ENCODE assay signal across 1 cellular context in the genomic region with DNA sequence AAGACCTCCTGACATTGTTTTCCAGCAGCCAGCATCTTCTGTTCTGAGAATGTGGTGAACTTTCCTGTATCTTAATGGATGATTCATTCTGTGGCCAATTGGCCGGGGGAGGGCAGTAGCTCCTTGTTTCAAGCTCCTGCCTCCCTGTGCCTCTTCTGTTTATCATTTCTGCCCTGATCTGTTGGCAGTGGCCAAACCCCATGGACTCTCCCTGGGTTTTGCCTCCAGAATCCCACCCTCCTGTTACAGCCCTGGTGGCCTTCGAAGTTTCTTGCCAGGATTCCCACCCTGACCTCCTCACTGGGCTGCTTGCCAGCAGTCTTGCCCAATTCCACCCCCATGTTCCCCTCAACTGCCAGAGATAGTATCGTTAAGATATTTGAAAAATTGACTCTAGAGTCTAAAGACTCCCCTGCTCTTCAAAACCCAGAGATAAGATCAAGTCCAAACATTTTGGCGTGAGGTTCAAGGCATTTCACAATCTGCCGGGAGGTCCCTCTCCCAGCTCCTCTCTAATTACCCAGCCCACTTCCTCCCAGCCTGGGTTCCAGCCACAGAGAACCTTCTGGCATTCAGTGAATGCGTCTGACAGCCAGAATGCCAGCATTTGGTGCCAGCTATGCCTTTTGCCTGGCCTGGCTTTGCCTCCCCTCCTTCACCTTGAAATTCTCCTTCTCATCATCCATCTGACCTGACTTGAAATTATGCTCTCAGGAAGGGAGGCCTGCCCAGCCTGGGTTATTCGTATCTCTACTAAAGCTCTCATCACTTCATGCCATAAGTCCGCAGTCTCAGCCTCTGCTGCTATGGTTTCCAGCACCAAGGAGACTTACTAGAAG.
TF ChIP-seq lines count a peak whose summit lies in the region.

No MANE protein-coding gene starts in this region.

TF ChIP-seq in H1, 55 proteins besides CTCF, POLR2A, EP300 and RAD21:
- TF ChIP-seq CTBP2 (IDR thresholded peaks at IDR 0.05; ENCODE audit: borderline replicate concordance, insufficient read depth, insufficient read length, low read length) (no peak), JUND (IDR thresholded peaks at IDR 0.05; ENCODE audit: low read length) (no peak), SAP30 (IDR thresholded peaks at IDR 0.05; ENCODE audit: insufficient read depth, insufficient replicate concordance, low read length) (no peak), RFX5 (IDR thresholded peaks at IDR 0.05; ENCODE audit: borderline replicate concordance, low read depth, low read length) (no peak), RNF2 (IDR thresholded peaks at IDR 0.05; ENCODE audit: borderline replicate concordance, low read depth, low read length, missing control alignments, poor library complexity, severe bottlenecking) (no peak), KDM4A (IDR thresholded peaks at IDR 0.05; ENCODE audit: low read depth, low read length, severe bottlenecking) (no peak), TEAD4 (IDR thresholded peaks at IDR 0.05; ENCODE audit: low read depth, low read length) (no peak), NRF1 (IDR thresholded peaks at IDR 0.05; ENCODE audit: low read depth, low read length) (no peak), MAFK (IDR thresholded peaks at IDR 0.05; ENCODE audit: low read depth, low read length) (no peak), EZH2 (IDR thresholded peaks at IDR 0.05; ENCODE audit: low read depth, low read length, severe bottlenecking) (no peak), FOSL1 (IDR thresholded peaks at IDR 0.05; ENCODE audit: insufficient read depth, low read depth, low read length) (no peak), SP4 (IDR thresholded peaks at IDR 0.05; ENCODE audit: low read length) (no peak)
- TF ChIP-seq, protein P1, sequence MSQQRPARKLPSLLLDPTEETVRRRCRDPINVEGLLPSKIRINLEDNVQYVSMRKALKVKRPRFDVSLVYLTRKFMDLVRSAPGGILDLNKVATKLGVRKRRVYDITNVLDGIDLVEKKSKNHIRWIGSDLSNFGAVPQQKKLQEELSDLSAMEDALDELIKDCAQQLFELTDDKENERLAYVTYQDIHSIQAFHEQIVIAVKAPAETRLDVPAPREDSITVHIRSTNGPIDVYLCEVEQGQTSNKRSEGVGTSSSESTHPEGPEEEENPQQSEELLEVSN (IDR thresholded peaks at IDR 0.05), result no peak
- TF ChIP-seq, protein P2, sequence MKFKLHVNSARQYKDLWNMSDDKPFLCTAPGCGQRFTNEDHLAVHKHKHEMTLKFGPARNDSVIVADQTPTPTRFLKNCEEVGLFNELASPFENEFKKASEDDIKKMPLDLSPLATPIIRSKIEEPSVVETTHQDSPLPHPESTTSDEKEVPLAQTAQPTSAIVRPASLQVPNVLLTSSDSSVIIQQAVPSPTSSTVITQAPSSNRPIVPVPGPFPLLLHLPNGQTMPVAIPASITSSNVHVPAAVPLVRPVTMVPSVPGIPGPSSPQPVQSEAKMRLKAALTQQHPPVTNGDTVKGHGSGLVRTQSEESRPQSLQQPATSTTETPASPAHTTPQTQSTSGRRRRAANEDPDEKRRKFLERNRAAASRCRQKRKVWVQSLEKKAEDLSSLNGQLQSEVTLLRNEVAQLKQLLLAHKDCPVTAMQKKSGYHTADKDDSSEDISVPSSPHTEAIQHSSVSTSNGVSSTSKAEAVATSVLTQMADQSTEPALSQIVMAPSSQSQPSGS (IDR thresholded peaks at IDR 0.05; ENCODE audit: low read length), result no peak
